In the genomic region with DNA sequence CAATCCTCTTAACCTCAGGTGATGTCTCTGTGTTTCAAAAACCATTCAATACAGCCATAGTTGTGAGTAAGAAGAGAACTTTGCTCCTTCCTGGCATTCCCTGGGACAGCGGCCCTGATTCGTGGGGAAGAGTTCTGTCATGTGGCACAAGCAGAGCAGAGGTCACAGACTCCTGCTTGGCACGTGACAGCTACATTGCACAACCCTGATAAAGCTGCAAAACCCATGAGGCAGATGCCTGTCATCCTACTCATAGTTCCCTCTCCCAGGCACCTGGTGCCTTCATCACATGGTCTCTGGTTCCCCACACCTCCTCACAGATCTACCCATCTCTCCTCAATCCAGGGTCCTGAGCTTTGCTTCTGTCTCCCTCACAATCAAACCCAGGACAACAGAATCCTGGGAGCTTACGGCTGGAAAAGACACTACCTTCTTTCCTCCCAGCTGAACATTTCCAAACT, we compare ENCODE assay signal across 10 cellular contexts.
DNase-seq lines count a peak whose midpoint lies in the region; ATAC-seq, FAIRE-seq and TF ChIP-seq lines count a peak whose summit lies in the region.
"Had no signal": no experiment of that assay in that cellular context is flagged by ENCODE, and none has a peak within 500 bp of the region (broad histone marks: within the 10 kb centered on the region; RNA-seq: fewer than 3 reads in every experiment).

No MANE protein-coding gene starts in this region.

- WGBS in HepG2 (ENCODE audit: low lambda C conversion rate) = 4% methylated on average over 4 of the region's 4 CpGs
- WGBS in ovary, 3 donors = 68 to 76% (median 70%) methylated on average over 4 of the region's 4 CpGs

- ATAC-seq in HepG2 (peak; percentile 91), GM18858 (IDR thresholded peaks at IDR 0.05; ENCODE audit: unreplicated experiment) (no peak)

- no peak for TF ChIP-seq CTCF in epithelial cell of proximal tubule (conservative IDR thresholded peaks at IDR 0.05; ENCODE audit: low read depth, low read length)
- TF ChIP-seq CTCF in HepG2 (CRISPR knock-in tag; IDR thresholded peaks at IDR 0.05) = peak; percentile 20; the same call in 1 of the 2 replicates
- TF ChIP-seq CTCF in tibial artery (IDR thresholded peaks at IDR 0.05) = no peak
- TF ChIP-seq CTCF in ovary (IDR thresholded peaks at IDR 0.05) = no peak

- H3K79me2 ChIP-seq in HepG2 (ENCODE audit: insufficient read depth, low read length) = peaks cover 50% of the 10 kb centered on the region

- intact Hi-C loops in HepG2 (cut with micrococcal nuclease; ENCODE audit: unreplicated experiment) = loop anchor here (1.0 to 10.0 kb wide), 6 partner anchors 14 to 318 kb away; no protein-coding TSS in a partner anchor
- intact Hi-C loops in tibial artery (cut with DNase I; ENCODE audit: low total_unique reads) = no loop called here
- intact Hi-C loops in ovary (cut with DNase I) = no loop called here

- H3K27me3 ChIP-seq in HepG2 (ENCODE audit: control insufficient read depth in 1 of 2, insufficient read depth in 2 of 2, low read length in 2 of 2) = no peaks in the 10 kb centered on the region
- no peaks in the 10 kb centered on the region for H3K27me3 ChIP-seq in tibial artery
- H3K27me3 ChIP-seq in ovary = no peaks in the 10 kb centered on the region
- H3K27me3 ChIP-seq: esophagus muscularis mucosa had no signal

- H3K36me3 ChIP-seq in HepG2 (replicated peaks in 1 of 2; ENCODE audit: control insufficient read depth in 1 of 2, insufficient read depth in 2 of 2, low read length in 2 of 2) (peaks cover 29 to 79% of the 10 kb centered on the region in 2 experiments), tibial artery (peaks cover 79 to 94% (median 88%) of the 10 kb centered on the region in 3 donors), ovary (no peaks in the 10 kb centered on the region)

- H3K4me3 ChIP-seq in epithelial cell of proximal tubule (ENCODE audit: low read depth, low read length) = no peak overlapping the region
- H3K4me3 ChIP-seq in HepG2 (replicated peaks in 1 of 3; ENCODE audit: insufficient read depth in 1 of 3, low read depth in 2 of 3, low read length in 3 of 3) = no peak overlapping the region
- no peak overlapping the region for H3K4me3 ChIP-seq in tibial artery
- H3K4me3 ChIP-seq in ovary = no peak overlapping the region
- H3K4me3 ChIP-seq: esophagus muscularis mucosa had no signal

- no peaks in the 10 kb centered on the region for H4K20me1 ChIP-seq in HepG2 (ENCODE audit: insufficient read depth, low read length)

- peak; percentile 100 for FAIRE-seq in HepG2 (lab: Jason Lieb, UNC)

- H3K9me3 ChIP-seq in HepG2 (ENCODE audit: low read length) (no peaks in the 10 kb centered on the region), tibial artery (no peaks in the 10 kb centered on the region), ovary (no peaks in the 10 kb centered on the region)
- H3K9me3 ChIP-seq: esophagus muscularis mucosa had no signal

- peaks cover 89% of the 10 kb centered on the region for H3K4me1 ChIP-seq in HepG2 (ENCODE audit: insufficient read depth, low read length)
- H3K4me1 ChIP-seq in tibial artery = peaks cover 0 to 26% (median 0%) of the 10 kb centered on the region in 4 donors
- peaks cover 33% of the 10 kb centered on the region for H3K4me1 ChIP-seq in ovary (ENCODE audit: insufficient read depth)

- H3K4me2 ChIP-seq in HepG2 (ENCODE audit: low read depth, low read length) = peak overlapping the region; percentile 54

- TF ChIP-seq EP300 in HepG2 (IDR thresholded peaks at IDR 0.05; ENCODE audit: low read depth in 2 of 2, low read length in 2 of 2) (peak; percentile 60 to 95; a peak in 3 of 4 replicates), HepG2 (CRISPR knock-in tag; IDR thresholded peaks at IDR 0.05; ENCODE audit: borderline replicate concordance) (peak; percentile 97), ovary (IDR thresholded peaks at IDR 0.05) (no peak)

- TF ChIP-seq RAD21 in HepG2 (CRISPR knock-in tag; IDR thresholded peaks at IDR 0.05) = peak; percentile 74

- DNase-seq in LHCN-M2 (ENCODE audit: low read depth) (peak; percentile 60), epithelial cell of proximal tubule (ENCODE audit: low read depth) (peak; percentile 92), HepG2 (ENCODE audit: low spot score) (peak; percentile 98), tibial artery (peak; percentile 79 to 87), OCI-M2 (lab: John Stamatoyannopoulos, UW; ENCODE audit: unreplicated experiment) (no peak), ovary (no peak)
- DNase-seq in activated naive CD4-positive, alpha-beta T cell treated with anti-CD3 and anti-CD28 coated beads, Interleukin-2, amount 50 U/mL, for 16 hours = no peak
- DNase-seq: nephron progenitor cell had no signal

- in situ Hi-C loops in HepG2 (cut with HindIII; ENCODE audit: extremely low pct_ligation_motif_present, low pct_unique_long_range_greater_than_20kb) = loop anchor here (5.0 to 10.0 kb wide), 3 partner anchors 64 to 314 kb away; no protein-coding TSS in a partner anchor

- H3K27ac ChIP-seq in HepG2 (ENCODE audit: extremely low read length, insufficient read depth, low read length) (peak overlapping the region; percentile 93), tibial artery (peak overlapping the region in 1 of 2 donors; percentile 4), ovary (no peak overlapping the region)

- H2AFZ ChIP-seq in HepG2 (ENCODE audit: low read length) = no peak overlapping the region

- POLR2A ChIA-PET in HepG2 (lab: Yijun Ruan, JAX) = interaction anchor here (1.0 to 8.2 kb wide), 19 partner anchors 10 to 790 kb away, joined by 3 to 74 read pairs (median 6); a partner anchor contains a TSS

- H3K9ac ChIP-seq in HepG2 (ENCODE audit: insufficient read depth, low read depth, low read length) = peak overlapping the region; percentile 70

- no TSS peak for BruUV-seq in HepG2 (replicated peaks; lab: Mats Ljungman, UMichigan)

- CTCF ChIA-PET in HepG2 (lab: Yijun Ruan, JAX; ENCODE audit: low intra/inter-chr PET ratio, low total read pairs) = no interaction called here

- TF ChIP-seq POLR2A in HepG2 (IDR thresholded peaks at IDR 0.05; ENCODE audit: insufficient read depth in 1 of 2, low read depth in 2 of 2, low read length in 2 of 2) (peak in 1 of 2 experiments; percentile 43; a peak in 1 of 4 replicates), ovary (IDR thresholded peaks at IDR 0.05) (no peak)

TF ChIP-seq in HepG2, 621 proteins besides CTCF, POLR2A, EP300 and RAD21 (continues in another document):
- TF ChIP-seq, protein P1, sequence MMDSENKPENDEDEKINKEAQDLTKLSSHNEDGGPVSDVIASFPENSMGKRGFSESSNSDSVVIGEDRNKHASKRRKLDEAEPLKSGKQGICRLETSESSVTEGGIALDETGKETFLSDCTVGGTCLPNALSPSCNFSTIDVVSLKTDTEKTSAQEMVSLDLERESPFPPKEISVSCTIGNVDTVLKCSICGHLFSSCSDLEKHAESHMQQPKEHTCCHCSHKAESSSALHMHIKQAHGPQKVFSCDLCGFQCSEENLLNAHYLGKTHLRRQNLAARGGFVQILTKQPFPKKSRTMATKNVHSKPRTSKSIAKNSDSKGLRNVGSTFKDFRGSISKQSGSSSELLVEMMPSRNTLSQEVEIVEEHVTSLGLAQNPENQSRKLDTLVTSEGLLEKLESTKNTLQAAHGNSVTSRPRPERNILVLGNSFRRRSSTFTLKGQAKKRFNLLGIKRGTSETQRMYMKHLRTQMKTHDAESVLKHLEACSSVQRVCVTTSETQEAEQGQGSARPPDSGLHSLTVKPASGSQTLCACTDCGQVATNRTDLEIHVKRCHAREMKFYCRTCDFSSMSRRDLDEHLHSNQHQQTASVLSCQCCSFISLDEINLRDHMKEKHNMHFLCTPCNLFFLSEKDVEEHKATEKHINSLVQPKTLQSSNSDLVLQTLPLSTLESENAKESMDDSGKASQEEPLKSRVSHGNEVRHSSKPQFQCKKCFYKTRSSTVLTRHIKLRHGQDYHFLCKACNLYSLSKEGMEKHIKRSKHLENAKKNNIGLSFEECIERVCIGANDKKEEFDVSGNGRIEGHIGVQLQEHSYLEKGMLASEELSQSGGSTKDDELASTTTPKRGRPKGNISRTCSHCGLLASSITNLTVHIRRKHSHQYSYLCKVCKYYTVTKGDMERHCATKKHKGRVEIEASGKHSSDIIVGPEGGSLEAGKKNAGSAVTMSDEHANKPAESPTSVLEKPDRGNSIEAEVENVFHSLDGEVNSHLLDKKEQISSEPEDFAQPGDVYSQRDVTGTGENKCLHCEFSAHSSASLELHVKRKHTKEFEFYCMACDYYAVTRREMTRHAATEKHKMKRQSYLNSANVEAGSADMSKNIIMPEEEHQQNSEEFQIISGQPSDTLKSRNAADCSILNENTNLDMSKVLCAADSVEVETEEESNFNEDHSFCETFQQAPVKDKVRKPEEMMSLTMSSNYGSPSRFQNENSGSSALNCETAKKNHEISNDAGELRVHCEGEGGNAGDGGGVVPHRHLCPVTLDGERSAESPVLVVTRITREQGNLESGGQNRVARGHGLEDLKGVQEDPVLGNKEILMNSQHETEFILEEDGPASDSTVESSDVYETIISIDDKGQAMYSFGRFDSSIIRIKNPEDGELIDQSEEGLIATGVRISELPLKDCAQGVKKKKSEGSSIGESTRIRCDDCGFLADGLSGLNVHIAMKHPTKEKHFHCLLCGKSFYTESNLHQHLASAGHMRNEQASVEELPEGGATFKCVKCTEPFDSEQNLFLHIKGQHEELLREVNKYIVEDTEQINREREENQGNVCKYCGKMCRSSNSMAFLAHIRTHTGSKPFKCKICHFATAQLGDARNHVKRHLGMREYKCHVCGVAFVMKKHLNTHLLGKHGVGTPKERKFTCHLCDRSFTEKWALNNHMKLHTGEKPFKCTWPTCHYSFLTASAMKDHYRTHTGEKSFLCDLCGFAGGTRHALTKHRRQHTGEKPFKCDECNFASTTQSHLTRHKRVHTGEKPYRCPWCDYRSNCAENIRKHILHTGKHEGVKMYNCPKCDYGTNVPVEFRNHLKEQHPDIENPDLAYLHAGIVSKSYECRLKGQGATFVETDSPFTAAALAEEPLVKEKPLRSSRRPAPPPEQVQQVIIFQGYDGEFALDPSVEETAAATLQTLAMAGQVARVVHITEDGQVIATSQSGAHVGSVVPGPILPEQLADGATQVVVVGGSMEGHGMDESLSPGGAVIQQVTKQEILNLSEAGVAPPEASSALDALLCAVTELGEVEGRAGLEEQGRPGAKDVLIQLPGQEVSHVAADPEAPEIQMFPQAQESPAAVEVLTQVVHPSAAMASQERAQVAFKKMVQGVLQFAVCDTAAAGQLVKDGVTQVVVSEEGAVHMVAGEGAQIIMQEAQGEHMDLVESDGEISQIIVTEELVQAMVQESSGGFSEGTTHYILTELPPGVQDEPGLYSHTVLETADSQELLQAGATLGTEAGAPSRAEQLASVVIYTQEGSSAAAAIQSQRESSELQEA (CRISPR knock-in tag; IDR thresholded peaks at IDR 0.05; ENCODE audit: not compliant biosample characterization) = peak; percentile 28

Comparison
In these comparisons a context has a peak if more than half of its experiments do, and no peak if none do; other contexts are left out.
1. DNase-seq: peak in LHCN-M2 (single experiment), epithelial cell of proximal tubule (single experiment), HepG2 (single experiment) and tibial artery (2 of 2); none in OCI-M2 (single experiment), activated naive CD4-positive, alpha-beta T cell treated with anti-CD3 and anti-CD28 coated beads, Interleukin-2, amount 50 U/mL, for 16 hours (single experiment) and ovary (0 of 5).